Comparison of ENCODE assay signal across 8 cellular contexts in the genomic region with DNA sequence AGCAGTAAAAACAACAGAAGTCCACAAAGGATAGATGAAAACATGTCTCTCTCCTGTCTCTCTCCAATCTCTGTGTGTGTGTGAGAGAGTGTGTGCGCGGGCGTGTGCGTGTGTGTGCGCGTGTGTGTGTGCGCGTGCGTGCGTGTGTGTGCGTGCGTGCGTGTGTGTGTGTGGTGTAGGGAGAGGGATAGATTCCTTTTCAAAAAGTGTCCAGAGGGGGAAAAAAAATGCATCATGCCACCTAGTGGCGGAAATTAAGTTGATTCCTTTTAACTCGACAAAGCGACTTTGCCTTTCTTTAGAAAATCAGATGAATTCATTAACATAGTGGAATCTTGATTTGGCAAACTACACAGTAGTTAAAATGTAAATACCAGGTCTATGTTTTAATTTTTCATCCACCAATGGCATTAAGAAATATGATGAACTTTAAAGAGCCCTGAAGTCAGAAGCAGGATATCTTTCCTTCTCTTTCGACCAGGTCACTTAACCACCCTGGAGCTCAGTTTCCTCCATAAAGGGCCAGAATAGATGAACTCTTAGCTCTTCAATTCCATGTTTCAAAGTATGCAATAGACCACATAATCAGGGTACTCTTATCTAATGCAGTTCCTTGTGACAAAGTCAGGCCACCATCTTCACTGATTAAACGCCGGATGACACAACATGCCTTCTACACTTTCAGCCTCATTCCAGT.
DNase-seq lines count a peak whose midpoint lies in the region; ATAC-seq, FAIRE-seq and TF ChIP-seq lines count a peak whose summit lies in the region.

No MANE protein-coding gene starts in this region.

- H2AFZ ChIP-seq in mesenchymal stem cell (ENCODE audit: low read depth, low read length) = no peak overlapping the region

- H3K27me3 ChIP-seq in mesenchymal stem cell (ENCODE audit: control insufficient read depth in 1 of 2, insufficient read depth in 1 of 2, low read length in 2 of 2) (no peaks in the 10 kb centered on the region), upper lobe of left lung (no peaks in the 10 kb centered on the region)

- H3K4ac ChIP-seq in mesenchymal stem cell (ENCODE audit: low read depth in 1 of 2, low read length in 2 of 2) = peak overlapping the region in 1 of 2 experiments; percentile 20

- TF ChIP-seq POLR2A in upper lobe of left lung (IDR thresholded peaks at IDR 0.05) = no peak
- TF ChIP-seq POLR2A in H54 (IDR thresholded peaks at IDR 0.05; ENCODE audit: low read depth, low read length) = no peak

- TF ChIP-seq EP300 in upper lobe of left lung (IDR thresholded peaks at IDR 0.05) = no peak

- peak in 1 of 2 donors; percentile 86 for ATAC-seq in upper lobe of left lung (ENCODE audit: low FRiP score in 2 of 2)

- H3K36me3 ChIP-seq in mesenchymal stem cell (ENCODE audit: control insufficient read depth in 1 of 2, insufficient read depth in 2 of 2, low read depth in 1 of 2, low read length in 2 of 2) (no peaks in the 10 kb centered on the region), upper lobe of left lung (no peaks in the 10 kb centered on the region)

- 19% methylated on average over 14 of the region's 19 CpGs for WGBS in mesenchymal stem cell
- WGBS in upper lobe of left lung, 2 donors = 15 to 16% methylated on average over 19 of the region's 19 CpGs

- H3K9me3 ChIP-seq in mesenchymal stem cell (ENCODE audit: control insufficient read depth, low read length) (no peaks in the 10 kb centered on the region), upper lobe of left lung (no peaks in the 10 kb centered on the region)

- peak; percentile 35 for FAIRE-seq in endometrium (lab: Jason Lieb, UNC)
- FAIRE-seq in H54 (lab: Jason Lieb, UNC) = no peak

- H4K91ac ChIP-seq in mesenchymal stem cell (ENCODE audit: low read length) = no peak overlapping the region

- no peak overlapping the region for H4K8ac ChIP-seq in mesenchymal stem cell (ENCODE audit: low read length)

- peak; percentile 37; the same call in 1 of the 2 replicates for TF ChIP-seq CTCF in GM12874 (IDR thresholded peaks at IDR 0.05; ENCODE audit: insufficient read depth, low read depth, low read length)
- peak; percentile 65 for TF ChIP-seq CTCF in LNCaP clone FGC (IDR thresholded peaks at IDR 0.05; ENCODE audit: control insufficient read depth, extremely low read depth, insufficient read depth)
- peak; percentile 21 to 55 (median 42) for TF ChIP-seq CTCF in upper lobe of left lung (IDR thresholded peaks at IDR 0.05)

- H3K79me1 ChIP-seq in mesenchymal stem cell (replicated peaks; ENCODE audit: low read length, poor library complexity, severe bottlenecking) = no peaks in the 10 kb centered on the region

- peak overlapping the region in 1 of 2 experiments; percentile 43 for H2BK12ac ChIP-seq in mesenchymal stem cell (ENCODE audit: low read length in 2 of 2)

- no peak overlapping the region for H3K27ac ChIP-seq in mesenchymal stem cell (ENCODE audit: low read length, poor library complexity, severe bottlenecking)
- H3K27ac ChIP-seq in upper lobe of left lung = no peak overlapping the region

- H2BK15ac ChIP-seq in mesenchymal stem cell (ENCODE audit: low read depth, poor library complexity, severe bottlenecking) = no peak overlapping the region

- H3K18ac ChIP-seq in mesenchymal stem cell (ENCODE audit: low read depth in 1 of 2, low read length in 2 of 2) = peak overlapping the region in 1 of 2 experiments; percentile 70

- H2BK5ac ChIP-seq in mesenchymal stem cell (ENCODE audit: low read depth, low read length, poor library complexity, severe bottlenecking) = no peak overlapping the region

- H3K14ac ChIP-seq in mesenchymal stem cell (ENCODE audit: low read length in 2 of 2) = no peak overlapping the region

- H3K9ac ChIP-seq in mesenchymal stem cell (ENCODE audit: low read length) = peak overlapping the region; percentile 82

- no peak overlapping the region for H3K23ac ChIP-seq in mesenchymal stem cell (ENCODE audit: low read length in 2 of 2)

- H3K4me3 ChIP-seq in LNCaP clone FGC (ENCODE audit: low read depth, low read length) = peak overlapping the region; percentile 44
- H3K4me3 ChIP-seq in mesenchymal stem cell (ENCODE audit: insufficient read depth in 1 of 2, low read depth in 1 of 2, low read length in 2 of 2) = peak overlapping the region; percentile 32 to 78
- peak overlapping the region in 2 of 4 donors; percentile 24 to 32 for H3K4me3 ChIP-seq in upper lobe of left lung

- H2AK5ac ChIP-seq in mesenchymal stem cell (ENCODE audit: low read length, severe bottlenecking) = no peak overlapping the region

- peak; percentile 40 for DNase-seq in AG08396 (ENCODE audit: low spot score)
- DNase-seq in LNCaP clone FGC (ENCODE audit: low read depth) = peak; percentile 25
- peak; percentile 84 for DNase-seq in SK-MEL-5 (ENCODE audit: low read depth, low spot score)
- peak; percentile 87 for DNase-seq in mesenchymal stem cell
- peak in 1 of 2 donors; percentile 75 for DNase-seq in upper lobe of left lung
- no peak for DNase-seq in H54 (ENCODE audit: insufficient read length, low spot score)

- peak overlapping the region; percentile 33 for H3K4me2 ChIP-seq in mesenchymal stem cell (ENCODE audit: low read length, poor library complexity, severe bottlenecking)

- H3K4me1 ChIP-seq in mesenchymal stem cell (ENCODE audit: control insufficient read depth, insufficient read depth, low read depth, low read length) (peaks cover 1% of the 10 kb centered on the region), upper lobe of left lung (no peaks in the 10 kb centered on the region)

- H2BK120ac ChIP-seq in mesenchymal stem cell (ENCODE audit: low read depth, low read length) = no peak overlapping the region

- in situ Hi-C loops in SK-MEL-5 (cut with HindIII; ENCODE audit: low pct_unique_long_range_greater_than_20kb, low sequenced_read_pairs) = no loop called here
